ENCODE assay signal across 8 cellular contexts in the genomic region with DNA sequence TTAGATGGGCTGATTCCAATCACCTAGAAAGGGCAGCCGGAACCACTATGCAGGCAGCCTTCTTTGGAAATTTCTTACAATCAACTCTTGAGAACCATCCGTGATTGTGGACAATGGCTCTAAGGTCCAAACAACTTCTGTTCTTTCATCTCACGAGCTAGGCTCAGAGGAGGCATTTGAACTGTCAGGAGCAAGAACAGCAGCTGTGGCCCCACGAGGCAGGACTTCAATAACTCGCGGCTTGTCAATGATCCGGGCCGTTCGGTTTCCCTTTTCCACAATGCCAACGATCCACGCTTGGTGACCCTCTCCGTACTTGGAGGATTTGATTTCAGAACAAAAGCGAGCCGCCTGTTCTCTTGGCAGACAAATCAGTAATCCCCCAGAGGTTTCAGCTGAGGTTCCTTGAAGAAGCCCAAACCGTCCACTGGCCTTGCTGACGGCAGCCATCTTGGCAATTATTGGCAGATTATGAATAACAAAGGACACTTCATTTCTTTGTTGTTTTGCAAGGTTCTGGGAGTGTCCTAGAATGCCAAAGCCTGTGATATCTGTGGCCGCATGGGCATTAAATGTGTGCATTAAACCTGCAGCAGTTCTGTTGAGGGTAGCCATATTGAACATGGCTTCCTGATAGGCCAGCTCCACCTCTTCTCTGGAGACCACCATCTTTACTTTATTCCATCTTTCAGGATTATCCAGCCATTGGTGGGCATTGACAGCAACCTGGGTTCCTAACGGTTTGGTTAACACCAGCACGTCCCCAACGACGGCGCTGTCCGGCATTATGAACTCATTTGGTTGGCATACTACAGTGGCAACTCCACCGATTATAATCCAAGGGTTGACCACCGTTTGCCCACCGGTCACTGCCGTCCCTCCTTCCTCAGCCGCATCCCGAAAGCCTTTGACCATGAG. TPM values are rescaled to one million over a fixed set of nuclear protein-coding genes. Genes with fewer than 3 reads are reported as not detected.
A peak's percentile ranks its signal among the peaks of the same experiment; 100 is the strongest.
DNase-seq lines count a peak whose midpoint lies in the region; ATAC-seq and TF ChIP-seq lines count a peak whose summit lies in the region.

No MANE protein-coding gene starts in this region.

- peak overlapping the region; percentile 91 for H3K4me3 ChIP-seq in BE2C (ENCODE audit: low read depth, low read length)
- H3K4me3 ChIP-seq in IMR-90 (ENCODE audit: insufficient read depth, low read depth, low read length): peak overlapping the region; percentile 65
- peak overlapping the region; percentile 94 for H3K4me3 ChIP-seq in choroid plexus epithelial cell (ENCODE audit: low read depth, low read length)

- TF ChIP-seq RAD21 in IMR-90 (IDR thresholded peaks at IDR 0.05; ENCODE audit: low read length): no peak

- BruUV-seq in IMR-90 (replicated peaks; lab: Mats Ljungman, UMichigan): no TSS peak

- H3K4me1 Mint-ChIP-seq in naive thymus-derived CD8-positive, alpha-beta T cell: peaks cover 12 to 44% (median 38%) of the 10 kb centered on the region in 4 donors

- peak overlapping the region in 9 of 10 donors; percentile 25 to 98 (median 75) for H3K27ac Mint-ChIP-seq in naive thymus-derived CD8-positive, alpha-beta T cell

- H3K14ac ChIP-seq in IMR-90 (replicated peaks; ENCODE audit: low read depth, low read length): peak overlapping the region; percentile 93

- no peaks in the 10 kb centered on the region; the same call in 1 of the 2 replicates for H3K9me3 ChIP-seq in BE2C
- H3K9me3 ChIP-seq in IMR-90 (ENCODE audit: control insufficient read depth, insufficient read depth, low read length): 0 out of 2 replicates have a peak, but pooled peaks cover 5% of the 10 kb centered on the region

- H3K4me2 ChIP-seq in IMR-90 (ENCODE audit: low read depth, low read length): peak overlapping the region; percentile 100

- H3K4me3 Mint-ChIP-seq in naive thymus-derived CD8-positive, alpha-beta T cell: peak overlapping the region; percentile 85 to 98 (median 89)

- peak overlapping the region; percentile 81 for H2BK5ac ChIP-seq in IMR-90 (ENCODE audit: low read depth, low read length, poor library complexity, severe bottlenecking)

- peak overlapping the region; percentile 80 for H3K9ac ChIP-seq in IMR-90 (ENCODE audit: low read depth, low read length)

- H3K9me3 Mint-ChIP-seq in naive thymus-derived CD8-positive, alpha-beta T cell: peaks cover 0 to 2% (median 0%) of the 10 kb centered on the region in 9 donors

- peaks cover 12 to 20% (median 12%) of the 10 kb centered on the region in 3 donors for H3K36me3 Mint-ChIP-seq in naive thymus-derived CD8-positive, alpha-beta T cell

- peaks cover 7% of the 10 kb centered on the region for H3K9me1 ChIP-seq in IMR-90 (ENCODE audit: insufficient read depth, low read length)

- H2BK15ac ChIP-seq in IMR-90 (ENCODE audit: low read depth, low read length): no peak overlapping the region

- H2BK20ac ChIP-seq in IMR-90 (ENCODE audit: low read depth, low read length): no peak overlapping the region

- H3K27me3 ChIP-seq in BE2C (no peaks in the 10 kb centered on the region), IMR-90 (ENCODE audit: control insufficient read depth, insufficient read depth, low read length) (no peaks in the 10 kb centered on the region)

- CTCF ChIA-PET in IMR-90 (lab: Yijun Ruan, JAX): interaction anchor here (0.6 to 0.9 kb wide), 2 partner anchors 47 to 58 kb away, joined by 3 read pairs; no protein-coding TSS in a partner anchor

- peak overlapping the region; percentile 92 for H3K18ac ChIP-seq in IMR-90 (ENCODE audit: low read depth, low read length)

- POLR2A ChIA-PET in IMR-90 (lab: Charles Lee; ENCODE audit: unreplicated experiment): interaction anchor here (0.6 kb wide), 2 partner anchors 42 to 468 kb away, joined by 4 to 6 read pairs; no protein-coding TSS in a partner anchor
- POLR2A ChIA-PET in naive thymus-derived CD8-positive, alpha-beta T cell (lab: Charles Lee): interaction anchor here (0.6 to 4.4 kb wide), 16 partner anchors 13 to 142 kb away, joined by 3 to 32 read pairs (median 4); a partner anchor contains a TSS

- H4K91ac ChIP-seq in IMR-90 (ENCODE audit: insufficient read depth, low read depth, low read length): peak overlapping the region; percentile 85

- H2BK120ac ChIP-seq in IMR-90 (ENCODE audit: low read depth, low read length): peak overlapping the region; percentile 28; the same call in 1 of the 2 replicates

- H4K20me1 ChIP-seq in IMR-90 (ENCODE audit: insufficient read depth, low read length): 0 out of 2 replicates have a peak, but pooled peaks cover 4% of the 10 kb centered on the region

- WGBS in IMR-90 (ENCODE audit: extremely low coverage in 2 of 2, insufficient read length in 1 of 2), 2 experiments: 95% methylated on average over 27 of the region's 29 CpGs; no CpG with 5 or more reads in 1 of the 2 experiments

- DNase-seq in BE2C (no peak), IMR-90 (no peak), choroid plexus epithelial cell (ENCODE audit: low read depth) (no peak), nucleus accumbens (lab: John Stamatoyannopoulos, UW) (no peak), HK-2 (ENCODE audit: unreplicated experiment) (no peak), AML-193 (lab: John Stamatoyannopoulos, UW) (no peak)
- no peak for DNase-seq in naive thymus-derived CD8-positive, alpha-beta T cell
- DNase-seq in activated CD4-positive, alpha-beta T cell treated with anti-CD3 and anti-CD28 coated beads for 1 hour: no peak

- peak overlapping the region; percentile 80 to 99 for H4K8ac ChIP-seq in IMR-90 (ENCODE audit: low read depth in 2 of 2, low read length in 2 of 2)

- dilution Hi-C loops in IMR-90 (cut with HindIII; ENCODE audit: low sequenced_read_pairs, unreplicated experiment): no loop called here

- peaks cover 10% of the 10 kb centered on the region for H3K36me3 ChIP-seq in BE2C
- H3K36me3 ChIP-seq in IMR-90 (ENCODE audit: control insufficient read depth, insufficient read depth, low read length): peaks cover 9% of the 10 kb centered on the region

- H3K4ac ChIP-seq in IMR-90 (ENCODE audit: low read depth, low read length): peak overlapping the region; percentile 88

- no peak for TF ChIP-seq POLR2A in IMR-90 (IDR thresholded peaks at IDR 0.05; ENCODE audit: low read depth, low read length)

- peak overlapping the region; percentile 97 for H4K5ac ChIP-seq in IMR-90 (ENCODE audit: low read depth, low read length)

- H3K56ac ChIP-seq in IMR-90 (ENCODE audit: extremely low read depth, insufficient read depth, low read length): peak overlapping the region; percentile 26; the same call in 1 of the 2 replicates

- peak overlapping the region; percentile 87 for H2AK9ac ChIP-seq in IMR-90 (replicated peaks; ENCODE audit: low read depth, low read length, poor library complexity)

- peak overlapping the region; percentile 61 for H3K27ac ChIP-seq in IMR-90 (ENCODE audit: insufficient read depth, low read length)

- intact Hi-C loops in IMR-90 (cut with micrococcal nuclease): no loop called here

- peak overlapping the region; percentile 87 for H2AFZ ChIP-seq in IMR-90 (replicated peaks; ENCODE audit: low read length, poor library complexity)

- no peaks in the 10 kb centered on the region for H3K27me3 Mint-ChIP-seq in naive thymus-derived CD8-positive, alpha-beta T cell

- peak overlapping the region; percentile 98 for H2AK5ac ChIP-seq in IMR-90 (ENCODE audit: low read depth, low read length)

- H3K79me1 ChIP-seq in IMR-90 (ENCODE audit: low read depth in 1 of 2, low read length in 2 of 2): peaks cover 13 to 22% of the 10 kb centered on the region in 2 experiments

- no peak for TF ChIP-seq CTCF in BE2C (IDR thresholded peaks at IDR 0.05; ENCODE audit: low read depth, low read length)
- no peak for TF ChIP-seq CTCF in IMR-90 (conservative IDR thresholded peaks at IDR 0.05; ENCODE audit: low read depth, low read length)
- no peak for TF ChIP-seq CTCF in choroid plexus epithelial cell (conservative IDR thresholded peaks at IDR 0.05; ENCODE audit: low read depth, low read length)

- in situ Hi-C loops in IMR-90 (cut with MboI; ENCODE audit: low sequenced_read_pairs): loop anchor here (5.0 kb wide), 2 partner anchors 153 to 188 kb away; no protein-coding TSS in a partner anchor

- no peaks in the 10 kb centered on the region for H3K4me1 ChIP-seq in BE2C
- H3K4me1 ChIP-seq in IMR-90 (ENCODE audit: control insufficient read depth, insufficient read depth, low read length): peaks cover 5% of the 10 kb centered on the region

- no peak for ATAC-seq in IMR-90 (ENCODE audit: low read depth)
- no peak for ATAC-seq in naive thymus-derived CD8-positive, alpha-beta T cell

- H3K23ac ChIP-seq in IMR-90 (ENCODE audit: low read depth, low read length): peak overlapping the region; percentile 95

RNA-seq across cellular contexts. Expression of a gene that starts 1.2 kb away (rescaled TPM):
- polyA plus RNA-seq in BE2C (2012; ENCODE audit: insufficient read depth, insufficient read length, low read depth): 106 TPM
- total RNA-seq in IMR-90 (2012; rRNA removed): 10.4 and 10.6 TPM in 2 replicates
- polyA plus RNA-seq in IMR-90 (2012; rRNA removed): 25.5 and 31.4 TPM in 2 replicates
- polyA plus RNA-seq in IMR-90 (2012; cell fraction: cytosol; rRNA removed): 15.2 and 18.1 TPM in 2 replicates
- 6.0 and 10.4 TPM in 2 replicates for polyA plus RNA-seq in IMR-90 (2012; cell fraction: nucleus; rRNA removed; ENCODE audit: low replicate concordance)
- 10 to 100 TPM; 52.3 to 55.1 TPM for total RNA-seq in naive thymus-derived CD8-positive, alpha-beta T cell
- polyA plus RNA-seq in naive thymus-derived CD8-positive, alpha-beta T cell: 10 to 100 TPM; 45.5 to 60.7 (median 55.0) TPM

RNA-seq across cellular contexts. Expression of a gene that starts 14.7 kb away (rescaled TPM):
- polyA plus RNA-seq in BE2C (2012; ENCODE audit: insufficient read depth, insufficient read length, low read depth): 189 TPM
- total RNA-seq in IMR-90 (2012; rRNA removed): 23.3 and 24.9 TPM in 2 replicates
- polyA plus RNA-seq in IMR-90 (2012; rRNA removed): 45.5 and 48.9 TPM in 2 replicates
- polyA plus RNA-seq in IMR-90 (2012; cell fraction: cytosol; rRNA removed): 50.7 and 53.0 TPM in 2 replicates
- polyA plus RNA-seq in IMR-90 (2012; cell fraction: nucleus; rRNA removed; ENCODE audit: low replicate concordance): 14.2 and 16.1 TPM in 2 replicates
- total RNA-seq in naive thymus-derived CD8-positive, alpha-beta T cell: 10 to 100 TPM; 15.2 to 16.7 TPM
- 10 to 100 TPM; 63.0 to 79.6 (median 64.0) TPM for polyA plus RNA-seq in naive thymus-derived CD8-positive, alpha-beta T cell

RNA-seq across cellular contexts. Expression of a gene that starts 28.1 kb away (rescaled TPM):
- polyA plus RNA-seq in BE2C (2012; ENCODE audit: insufficient read depth, insufficient read length, low read depth): not detected
- not detected in 2 replicates for total RNA-seq in IMR-90 (2012; rRNA removed)
- not detected in 2 replicates for polyA plus RNA-seq in IMR-90 (2012; rRNA removed)
- not detected in 2 replicates for polyA plus RNA-seq in IMR-90 (2012; cell fraction: cytosol; rRNA removed)
- 0.01 TPM in 1 of 2 replicates, not detected in the other for polyA plus RNA-seq in IMR-90 (2012; cell fraction: nucleus; rRNA removed; ENCODE audit: low replicate concordance)
- total RNA-seq in naive thymus-derived CD8-positive, alpha-beta T cell: 100 to 1,000 TPM; 334 to 339 TPM
- polyA plus RNA-seq in naive thymus-derived CD8-positive, alpha-beta T cell: 100 to 1,000 TPM; 121 to 157 (median 124) TPM

RNA-seq across cellular contexts. Expression of a gene that starts 37.1 kb away (rescaled TPM):
- 15.6 TPM for polyA plus RNA-seq in BE2C (2012; ENCODE audit: insufficient read depth, insufficient read length, low read depth)
- total RNA-seq in IMR-90 (2012; rRNA removed): 5.2 and 5.8 TPM in 2 replicates
- 10.9 and 16.8 TPM in 2 replicates for polyA plus RNA-seq in IMR-90 (2012; rRNA removed)
- 13.4 and 37.4 TPM in 2 replicates for polyA plus RNA-seq in IMR-90 (2012; cell fraction: cytosol; rRNA removed)
- polyA plus RNA-seq in IMR-90 (2012; cell fraction: nucleus; rRNA removed; ENCODE audit: low replicate concordance): 19.9 and 62.3 TPM in 2 replicates
- total RNA-seq in naive thymus-derived CD8-positive, alpha-beta T cell: 1 to 10 TPM; 5.5 to 7.6 TPM
- polyA plus RNA-seq in naive thymus-derived CD8-positive, alpha-beta T cell: 1 to 10 TPM; 2.1 to 6.7 (median 3.8) TPM

RNA-seq across cellular contexts. Expression of a gene that starts 49.3 kb away (rescaled TPM):
- polyA plus RNA-seq in BE2C (2012; ENCODE audit: insufficient read depth, insufficient read length, low read depth): 66.7 TPM
- 6.6 and 6.9 TPM in 2 replicates for total RNA-seq in IMR-90 (2012; rRNA removed)
- polyA plus RNA-seq in IMR-90 (2012; rRNA removed): 5.8 and 6.7 TPM in 2 replicates
- polyA plus RNA-seq in IMR-90 (2012; cell fraction: cytosol; rRNA removed): 5.6 and 5.8 TPM in 2 replicates
- 5.3 and 10.5 TPM in 2 replicates for polyA plus RNA-seq in IMR-90 (2012; cell fraction: nucleus; rRNA removed; ENCODE audit: low replicate concordance)
- 10 to 100 TPM; 12.7 to 14.3 TPM for total RNA-seq in naive thymus-derived CD8-positive, alpha-beta T cell
- polyA plus RNA-seq in naive thymus-derived CD8-positive, alpha-beta T cell: 10 to 100 TPM in 1 of 3 donors, 1 to 10 TPM in 2; 6.1 to 11.7 (median 7.5) TPM

Comparison
In these comparisons a context has a peak if more than half of its experiments do, and no peak if none do; other contexts are left out.
1. RNA of a gene that starts 28.1 kb away (total RNA-seq): 334 to 339 TPM in naive thymus-derived CD8-positive, alpha-beta T cell; not detected in IMR-90; every median in the first group is over 100 times any median in the second.
2. Peak in every context shown above with its lines, with median percentiles within 50 percentile points of each other: H3K4me3 ChIP-seq.